Comparison of ENCODE assay signal across 3 cellular contexts in genomic region chr20:46932439-46932838, GRCh38. TPM values are rescaled to one million over a fixed set of nuclear protein-coding genes. Genes with fewer than 3 reads are reported as not detected.
"Had no signal": no experiment of that assay in that cellular context is flagged by ENCODE, and none has a peak within 500 bp of the region (broad histone marks: within the 10 kb centered on the region; RNA-seq: fewer than 3 reads in every experiment).

No MANE protein-coding gene starts in this region.

RNA-seq across cellular contexts. Expression of gene EYA2, which starts 37.8 kb away (rescaled TPM):
- total RNA-seq: HT-29, PC-9, RPMI7951 had no signal
